In the genomic region with DNA sequence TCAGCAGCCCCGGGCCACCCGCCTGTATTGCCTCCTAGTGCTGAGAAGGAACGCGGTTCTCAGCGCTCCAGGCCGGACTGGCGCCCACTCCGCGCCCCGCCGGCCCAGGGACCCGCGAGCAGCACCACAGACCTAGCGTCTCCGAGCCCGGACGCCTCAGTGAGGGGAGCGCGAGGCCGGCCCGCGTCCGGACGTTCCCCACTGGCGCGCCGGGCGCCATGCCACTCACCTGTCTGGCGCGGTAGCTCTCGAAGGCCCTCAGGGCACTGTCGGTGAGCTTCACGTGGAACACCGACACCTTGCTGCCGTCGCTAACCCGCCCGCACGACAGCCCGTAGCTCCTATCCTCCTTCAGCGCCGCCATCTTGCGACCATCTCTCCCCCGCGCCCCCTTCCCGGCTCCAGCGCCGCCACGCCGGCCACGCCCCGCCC, we compare ENCODE assay signal across 2 cellular contexts.
A peak's percentile ranks its signal among the peaks of the same experiment; 100 is the strongest.
TF ChIP-seq lines count a peak whose summit lies in the region.

A gene (minus strand): TSS at position 379 of the 432 bp plus-strand sequence. CDS start 15 bp downstream, at position 364.

TF ChIP-seq in endothelial cell of umbilical vein, 7 proteins besides CTCF, POLR2A, EP300 and RAD21 (continued from another document):
- TF ChIP-seq GATA2 (IDR thresholded peaks at IDR 0.05; ENCODE audit: insufficient read depth, insufficient read length, low read depth, low read length) (no peak), EZH2 (IDR thresholded peaks at IDR 0.05; ENCODE audit: borderline replicate concordance, low read depth, low read length, severe bottlenecking) (no peak), POLR2AphosphoS5 (IDR thresholded peaks at IDR 0.05; ENCODE audit: insufficient read depth, low read depth, low read length) (peak; percentile 93), FOS (IDR thresholded peaks at IDR 0.05; ENCODE audit: borderline replicate concordance, insufficient read depth, low read length) (no peak), JUN (IDR thresholded peaks at IDR 0.05; ENCODE audit: borderline replicate concordance, insufficient read depth, insufficient read length, low read depth) (no peak)
- TF ChIP-seq, protein P1, sequence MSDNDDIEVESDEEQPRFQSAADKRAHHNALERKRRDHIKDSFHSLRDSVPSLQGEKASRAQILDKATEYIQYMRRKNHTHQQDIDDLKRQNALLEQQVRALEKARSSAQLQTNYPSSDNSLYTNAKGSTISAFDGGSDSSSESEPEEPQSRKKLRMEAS (IDR thresholded peaks at IDR 0.05; ENCODE audit: insufficient read depth, insufficient read length): no peak

TF ChIP-seq in neural cell, 6 proteins besides CTCF, POLR2A, EP300 and RAD21 (continued from another document):
- TF ChIP-seq EZH2 (IDR thresholded peaks at IDR 0.05; ENCODE audit: borderline replicate concordance, insufficient read depth, low read length, poor library complexity, severe bottlenecking) (no peak), SMC3 (conservative IDR thresholded peaks at IDR 0.05; ENCODE audit: poor library complexity) (peak; percentile 49), TAF1 (IDR thresholded peaks at IDR 0.05; ENCODE audit: low read depth) (peak; percentile 90)
- TF ChIP-seq, protein P2, sequence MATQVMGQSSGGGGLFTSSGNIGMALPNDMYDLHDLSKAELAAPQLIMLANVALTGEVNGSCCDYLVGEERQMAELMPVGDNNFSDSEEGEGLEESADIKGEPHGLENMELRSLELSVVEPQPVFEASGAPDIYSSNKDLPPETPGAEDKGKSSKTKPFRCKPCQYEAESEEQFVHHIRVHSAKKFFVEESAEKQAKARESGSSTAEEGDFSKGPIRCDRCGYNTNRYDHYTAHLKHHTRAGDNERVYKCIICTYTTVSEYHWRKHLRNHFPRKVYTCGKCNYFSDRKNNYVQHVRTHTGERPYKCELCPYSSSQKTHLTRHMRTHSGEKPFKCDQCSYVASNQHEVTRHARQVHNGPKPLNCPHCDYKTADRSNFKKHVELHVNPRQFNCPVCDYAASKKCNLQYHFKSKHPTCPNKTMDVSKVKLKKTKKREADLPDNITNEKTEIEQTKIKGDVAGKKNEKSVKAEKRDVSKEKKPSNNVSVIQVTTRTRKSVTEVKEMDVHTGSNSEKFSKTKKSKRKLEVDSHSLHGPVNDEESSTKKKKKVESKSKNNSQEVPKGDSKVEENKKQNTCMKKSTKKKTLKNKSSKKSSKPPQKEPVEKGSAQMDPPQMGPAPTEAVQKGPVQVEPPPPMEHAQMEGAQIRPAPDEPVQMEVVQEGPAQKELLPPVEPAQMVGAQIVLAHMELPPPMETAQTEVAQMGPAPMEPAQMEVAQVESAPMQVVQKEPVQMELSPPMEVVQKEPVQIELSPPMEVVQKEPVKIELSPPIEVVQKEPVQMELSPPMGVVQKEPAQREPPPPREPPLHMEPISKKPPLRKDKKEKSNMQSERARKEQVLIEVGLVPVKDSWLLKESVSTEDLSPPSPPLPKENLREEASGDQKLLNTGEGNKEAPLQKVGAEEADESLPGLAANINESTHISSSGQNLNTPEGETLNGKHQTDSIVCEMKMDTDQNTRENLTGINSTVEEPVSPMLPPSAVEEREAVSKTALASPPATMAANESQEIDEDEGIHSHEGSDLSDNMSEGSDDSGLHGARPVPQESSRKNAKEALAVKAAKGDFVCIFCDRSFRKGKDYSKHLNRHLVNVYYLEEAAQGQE (IDR thresholded peaks at IDR 0.05; ENCODE audit: borderline replicate concordance): peak; percentile 88
